8 cellular contexts compared by ENCODE assay signal in the genomic region with DNA sequence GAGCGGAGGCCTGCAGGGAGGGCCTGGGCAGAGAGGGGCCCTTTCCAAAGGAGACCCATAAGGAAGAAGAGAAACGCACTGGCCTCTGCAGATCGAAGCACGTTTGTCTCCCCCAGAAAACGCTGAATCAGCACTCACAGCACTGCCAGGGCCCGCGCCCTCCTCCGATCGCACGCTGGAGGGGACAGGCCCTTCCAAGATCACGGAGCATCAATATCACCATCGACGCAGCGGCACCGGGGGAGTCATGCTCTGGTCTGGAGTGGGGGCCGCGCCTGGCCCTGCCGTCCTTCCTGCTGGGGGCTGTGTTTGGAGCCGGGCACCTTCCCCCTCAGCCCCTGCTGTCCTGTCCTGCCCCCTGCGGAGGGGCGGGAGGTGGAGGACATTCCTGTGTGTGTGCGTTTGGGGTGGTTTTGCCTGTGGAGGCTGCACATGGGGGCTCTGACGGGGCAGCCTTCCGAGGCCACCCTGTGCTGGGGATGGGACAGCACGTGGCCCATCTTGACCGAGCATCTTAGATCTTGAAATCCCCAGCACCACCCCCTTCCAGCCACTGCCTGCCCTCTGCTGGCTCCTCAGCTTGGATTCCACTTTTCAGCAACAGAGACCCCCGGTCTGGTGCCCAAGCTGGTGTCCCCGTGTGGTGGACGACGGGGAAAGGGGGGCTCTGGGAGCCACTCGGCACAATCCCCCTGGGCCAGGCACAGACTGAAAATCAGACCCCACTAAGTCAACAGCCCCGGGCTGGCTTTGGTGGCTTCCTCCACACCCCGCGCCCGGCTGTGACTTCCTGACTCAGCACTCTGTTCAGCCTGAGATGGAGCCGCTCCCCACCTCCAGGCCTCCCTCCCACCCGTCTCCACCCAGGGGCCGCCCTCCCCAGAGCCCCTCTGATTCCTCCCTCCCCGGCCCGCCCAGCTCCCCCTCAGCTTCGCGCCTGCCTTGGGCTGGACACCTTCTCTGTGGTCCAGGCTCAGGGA. TPM values are rescaled to one million over a fixed set of nuclear protein-coding genes. Genes with fewer than 3 reads are reported as not detected.
DNase-seq lines count a peak whose midpoint lies in the region; TF ChIP-seq lines count a peak whose summit lies in the region.

No MANE protein-coding gene starts in this region.

- peak overlapping the region; percentile 21 to 92 (median 81) for H3K27ac Mint-ChIP-seq in CD8-positive, alpha-beta memory T cell

- no peak for TF ChIP-seq EP300 in sigmoid colon (IDR thresholded peaks at IDR 0.05)

- H3K36me3 Mint-ChIP-seq in CD8-positive, alpha-beta memory T cell, result peaks cover 0 to 8% (median 1%) of the 10 kb centered on the region in 3 donors

- 13 to 29% methylated on average over 42 of the region's 42 CpGs for WGBS in sigmoid colon, 2 donors

- H3K27ac ChIP-seq in CD8-positive, alpha-beta memory T cell (ENCODE audit: low read depth, low read length), result peak overlapping the region; percentile 61
- H3K27ac ChIP-seq in sigmoid colon, result peak overlapping the region; percentile 52 to 91 (median 86)

- peak in 3 of 5 donors; percentile 14 to 68 (median 31) for DNase-seq in CD8-positive, alpha-beta memory T cell
- no peak for DNase-seq in HFF-Myc (ENCODE audit: extremely low read depth, low read depth)
- DNase-seq in activated CD8-positive, alpha-beta memory T cell treated with anti-CD3 and anti-CD28 coated beads for 24 hours, result peak; percentile 76
- peak; percentile 48 for DNase-seq in fibroblast of villous mesenchyme (ENCODE audit: low read depth)
- no peak for DNase-seq in sigmoid colon
- no peak for DNase-seq in putamen (ENCODE audit: low spot score)
- DNase-seq in ecto neural progenitor cell (ENCODE audit: low spot score), result no peak
- DNase-seq in NCI-H1105 treated with DMSO at 0.1 percent for 48 hours (lab: John Stamatoyannopoulos, UW), result no peak

- intact Hi-C loops in sigmoid colon (cut with DNase I), result loop anchor here (2.0 to 10.0 kb wide), 2 partner anchors 22 to 116 kb away; no protein-coding TSS in a partner anchor

- H3K27me3 ChIP-seq in CD8-positive, alpha-beta memory T cell (ENCODE audit: insufficient read depth, low read length, poor library complexity, severe bottlenecking), result no peaks in the 10 kb centered on the region
- no peaks in the 10 kb centered on the region for H3K27me3 ChIP-seq in sigmoid colon

- TF ChIP-seq POLR2A in sigmoid colon (IDR thresholded peaks at IDR 0.05), result no peak

- no peaks in the 10 kb centered on the region for H3K36me3 ChIP-seq in CD8-positive, alpha-beta memory T cell (ENCODE audit: insufficient read depth, low read length)
- peaks cover 0 to 22% (median 3%) of the 10 kb centered on the region in 4 donors for H3K36me3 ChIP-seq in sigmoid colon

- POLR2A ChIA-PET in CD8-positive, alpha-beta memory T cell (lab: Charles Lee), result interaction anchor here (0.6 to 4.5 kb wide), 6 partner anchors 8 to 203 kb away, joined by 3 to 59 read pairs (median 4); a partner anchor contains a TSS

- H3K4me1 Mint-ChIP-seq in CD8-positive, alpha-beta memory T cell, result peaks cover 57 to 87% (median 57%) of the 10 kb centered on the region in 3 donors

- TF ChIP-seq CTCF in HFF-Myc (IDR thresholded peaks at IDR 0.05; ENCODE audit: low read depth, low read length, missing control alignments), result peak; percentile 22
- TF ChIP-seq CTCF in fibroblast of villous mesenchyme (IDR thresholded peaks at IDR 0.05; ENCODE audit: insufficient read depth, low read depth, low read length), result peak; percentile 41
- peak in 2 of 4 experiments; percentile 17 to 25 for TF ChIP-seq CTCF in sigmoid colon (IDR thresholded peaks at IDR 0.05)

- no peaks in the 10 kb centered on the region for H3K9me3 ChIP-seq in CD8-positive, alpha-beta memory T cell (ENCODE audit: low read length)
- H3K9me3 ChIP-seq in sigmoid colon, result no peaks in the 10 kb centered on the region

- no peaks in the 10 kb centered on the region for H3K9me3 Mint-ChIP-seq in CD8-positive, alpha-beta memory T cell

- CTCF ChIA-PET in CD8-positive, alpha-beta memory T cell (lab: Charles Lee), result interaction anchor here (1.0 to 2.1 kb wide), 6 partner anchors 9 to 143 kb away, joined by 3 to 16 read pairs (median 7); no protein-coding TSS in a partner anchor

- peak overlapping the region; percentile 63 for H3K4me3 ChIP-seq in CD8-positive, alpha-beta memory T cell (ENCODE audit: low read length)
- H3K4me3 ChIP-seq in HFF-Myc (replicated peaks; ENCODE audit: low read depth, low read length) (peak overlapping the region; percentile 23), fibroblast of villous mesenchyme (ENCODE audit: low read depth, low read length) (peak overlapping the region; percentile 34), sigmoid colon (peak overlapping the region in 3 of 4 donors; percentile 37 to 47 (median 43))

- peak overlapping the region; percentile 72 to 96 (median 84) for H3K4me3 Mint-ChIP-seq in CD8-positive, alpha-beta memory T cell

- H3K4me1 ChIP-seq in CD8-positive, alpha-beta memory T cell (ENCODE audit: insufficient read depth, low read length), result peaks cover 93% of the 10 kb centered on the region
- H3K4me1 ChIP-seq in sigmoid colon, result peaks cover 0 to 42% (median 34%) of the 10 kb centered on the region in 4 donors

- H3K27me3 Mint-ChIP-seq in CD8-positive, alpha-beta memory T cell, result no peaks in the 10 kb centered on the region

RNA-seq across cellular contexts. Expression of a gene that starts 8.3 kb away (rescaled TPM):
- total RNA-seq in CD8-positive, alpha-beta memory T cell, result 10 to 100 TPM; 46.4 to 50.2 TPM
- polyA plus RNA-seq in CD8-positive, alpha-beta memory T cell, result 74.9 TPM
- 39.0 and 39.7 TPM in 2 replicates for total RNA-seq in fibroblast of villous mesenchyme
- 10 to 100 TPM; 23.7 to 35.6 (median 30.2) TPM for total RNA-seq in sigmoid colon
- 10 to 100 TPM; 25.4 to 48.4 (median 27.6) TPM for polyA plus RNA-seq in sigmoid colon

RNA-seq across cellular contexts. Expression of a gene that starts 15.3 kb away (rescaled TPM):
- 1 to 10 TPM; 9.0 to 9.1 TPM for total RNA-seq in CD8-positive, alpha-beta memory T cell
- polyA plus RNA-seq in CD8-positive, alpha-beta memory T cell, result 2.9 TPM
- total RNA-seq in fibroblast of villous mesenchyme (30.3 and 34.1 TPM in 2 replicates), sigmoid colon (10 to 100 TPM; 41.6 to 80.0 (median 65.4) TPM)
- 10 to 100 TPM in 1 of 3 donors, 1 to 10 TPM in 2; 3.6 to 14.3 (median 5.1) TPM for polyA plus RNA-seq in sigmoid colon

Comparison
In these comparisons a context has a peak if more than half of its experiments do, and no peak if none do; other contexts are left out.
1. DNase-seq: peak in CD8-positive, alpha-beta memory T cell (3 of 5), activated CD8-positive, alpha-beta memory T cell treated with anti-CD3 and anti-CD28 coated beads for 24 hours (single experiment) and fibroblast of villous mesenchyme (single experiment); none in HFF-Myc (single experiment), sigmoid colon (single experiment), putamen (single experiment), ecto neural progenitor cell (single experiment) and NCI-H1105 treated with DMSO at 0.1 percent for 48 hours (single experiment).
2. Peak in every context shown above with its lines, with median percentiles within 50 percentile points of each other: H3K4me3 ChIP-seq.